Comparison of ENCODE assay signal across 15 cellular contexts in the genomic region with DNA sequence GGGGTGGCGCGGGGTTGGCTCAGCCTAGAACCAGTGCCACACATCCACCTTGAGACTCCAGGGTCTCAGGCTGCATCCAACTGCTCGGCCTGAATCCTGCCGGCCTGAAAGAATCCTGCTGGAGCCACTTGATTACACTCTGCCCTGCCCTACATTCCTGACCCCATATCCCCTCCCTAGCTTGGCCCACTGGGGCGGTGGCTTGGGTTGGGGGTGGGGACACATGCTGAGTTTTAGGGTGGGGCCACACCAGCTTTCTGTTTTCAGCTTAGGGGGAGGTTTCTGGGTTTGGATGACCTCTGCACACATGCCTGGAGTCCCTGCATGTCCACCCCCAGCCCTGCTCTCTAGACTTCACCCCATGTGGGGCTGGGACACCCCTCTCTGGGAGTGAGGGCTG. TPM values are rescaled to one million over a fixed set of nuclear protein-coding genes. Genes with fewer than 3 reads are reported as not detected.
DNase-seq lines count a peak whose midpoint lies in the region; ATAC-seq, FAIRE-seq and TF ChIP-seq lines count a peak whose summit lies in the region.
"Had no signal": no experiment of that assay in that cellular context is flagged by ENCODE, and none has a peak within 500 bp of the region (broad histone marks: within the 10 kb centered on the region; RNA-seq: fewer than 3 reads in every experiment).

No MANE protein-coding gene starts in this region.

- H3K27ac ChIP-seq in Karpas-422 (ENCODE audit: low read length), result no peak overlapping the region
- H3K27ac ChIP-seq in K562 (ENCODE audit: extremely low read depth, low read depth, low read length), result no peak overlapping the region
- peak overlapping the region; percentile 49 to 70 (median 59) for H3K27ac ChIP-seq in transverse colon

- TF ChIP-seq EP300 in K562 (IDR thresholded peaks at IDR 0.05; ENCODE audit: low read length) (no peak), transverse colon (IDR thresholded peaks at IDR 0.05; ENCODE audit: low read depth) (no peak)

- no peak overlapping the region for H3K9ac ChIP-seq in Karpas-422 (ENCODE audit: low read length)
- peak overlapping the region in 1 of 2 experiments; percentile 77; a peak in 3 of 4 replicates for H3K9ac ChIP-seq in K562 (ENCODE audit: insufficient read depth in 1 of 2, low read depth in 2 of 2, low read length in 2 of 2)

- no peaks in the 10 kb centered on the region for H3K9me3 Mint-ChIP-seq in memory B cell
- H3K9me3 Mint-ChIP-seq: HFFc6, nephron had no signal

- H3K4me3 ChIP-seq in Karpas-422 (ENCODE audit: low read length) (no peak overlapping the region), K562 (no peak overlapping the region), transverse colon (no peak overlapping the region)
- H3K4me3 ChIP-seq: esophagus squamous epithelium had no signal

- H3K4me3 Mint-ChIP-seq in memory B cell, result peak overlapping the region; percentile 64
- H3K4me3 Mint-ChIP-seq: CD14-positive monocyte, HFFc6, nephron had no signal

- POLR2A ChIA-PET in K562 (lab: Yijun Ruan, JAX), result interaction anchor here (1.0 kb wide), 1 partner anchor 19 kb away, joined by 5 read pairs; no protein-coding TSS in a partner anchor

- no peak for TF ChIP-seq POLR2A in K562 (conservative IDR thresholded peaks at IDR 0.05)
- TF ChIP-seq POLR2A in transverse colon (IDR thresholded peaks at IDR 0.05), result no peak

- H3K27me3 ChIP-seq in Karpas-422 (ENCODE audit: low read length) (no peaks in the 10 kb centered on the region), K562 (ENCODE audit: control insufficient read depth in 2 of 2, insufficient read depth in 2 of 2, low read length in 2 of 2) (no peaks in the 10 kb centered on the region), transverse colon (no peaks in the 10 kb centered on the region)
- H3K27me3 ChIP-seq: esophagus squamous epithelium had no signal

- peaks cover 21% of the 10 kb centered on the region for H3K36me3 Mint-ChIP-seq in memory B cell

- no TSS peak for BruUV-seq in K562 (replicated peaks; lab: Mats Ljungman, UMichigan)

- 62% methylated on average over 5 of the region's 5 CpGs for WGBS in K562 (ENCODE audit: insufficient coverage, low coverage, missing lambda C conversion rate)
- WGBS in transverse colon (ENCODE audit: low coverage in 1 of 2), 2 donors, result 60% methylated on average over 5 of the region's 5 CpGs; no CpG with 5 or more reads in 1 of the 2 donors

- H4K20me1 ChIP-seq in Karpas-422 (ENCODE audit: insufficient read depth, low read depth, low read length), result peaks cover 36% of the 10 kb centered on the region
- H4K20me1 ChIP-seq in K562 (replicated peaks; ENCODE audit: control insufficient read depth, insufficient read depth, low read length), result peaks cover 10% of the 10 kb centered on the region

- H3K36me3 ChIP-seq in Karpas-422 (ENCODE audit: insufficient read depth, low read length) (no peaks in the 10 kb centered on the region), K562 (ENCODE audit: control insufficient read depth, insufficient read depth, low read length) (peaks cover 45% of the 10 kb centered on the region; the same call in 2 of the 3 replicates), transverse colon (no peaks in the 10 kb centered on the region)

- in situ Hi-C loops in K562 (cut with MboI), result no loop called here
- in situ Hi-C loops in transverse colon (cut with MboI; ENCODE audit: low pct_ligation_motif_present in 1 of 4, low pct_unique_long_range_greater_than_20kb in 1 of 4, low sequenced_read_pairs in 3 of 4), result no loop called here

- TF ChIP-seq CTCF in K562 (IDR thresholded peaks at IDR 0.05 in 2 of 3, conservative IDR thresholded peaks at IDR 0.05 in 1 of 3; ENCODE audit: insufficient read depth in 2 of 3, low read depth in 1 of 3, low read length in 3 of 3) (no peak), transverse colon (IDR thresholded peaks at IDR 0.05) (no peak)

- peak overlapping the region; percentile 36 for H3K4me2 ChIP-seq in Karpas-422 (ENCODE audit: low read depth, low read length, poor library complexity, severe bottlenecking)
- no peak overlapping the region for H3K4me2 ChIP-seq in K562 (ENCODE audit: insufficient read depth, low read length)

- peak overlapping the region; percentile 60 for H3K27ac Mint-ChIP-seq in memory B cell
- H3K27ac Mint-ChIP-seq: CD14-positive monocyte, HFFc6 had no signal

- CTCF ChIA-PET in K562 (lab: Yijun Ruan, JAX; ENCODE audit: low intra/inter-chr PET ratio), result no interaction called here

- TF ChIP-seq RAD21 in K562 (CRISPR knock-in tag; conservative IDR thresholded peaks at IDR 0.05 in 1 of 2, IDR thresholded peaks at IDR 0.05 in 1 of 2), result no peak

- no peaks in the 10 kb centered on the region for H3K79me2 ChIP-seq in Karpas-422 (ENCODE audit: low read length)
- H3K79me2 ChIP-seq in K562 (ENCODE audit: control insufficient read depth, insufficient read depth, low read length), result peaks cover 31% of the 10 kb centered on the region; the same call in 2 of the 3 replicates

- peaks cover 40% of the 10 kb centered on the region for H3K4me1 ChIP-seq in Karpas-422 (ENCODE audit: low read length)
- H3K4me1 ChIP-seq in K562 (replicated peaks in 1 of 2; ENCODE audit: control insufficient read depth in 2 of 2, insufficient read depth in 2 of 2, low read length in 2 of 2), result peaks cover 7 to 17% of the 10 kb centered on the region in 2 experiments; a peak in 4 of 5 replicates
- H3K4me1 ChIP-seq in transverse colon, result peaks cover 24 to 74% (median 56%) of the 10 kb centered on the region in 4 donors

- H3K9me2 ChIP-seq in Karpas-422 (replicated peaks; ENCODE audit: insufficient read depth, low read length), result no peaks in the 10 kb centered on the region

- no peak overlapping the region for H2AFZ ChIP-seq in Karpas-422 (ENCODE audit: low read length)
- no peak overlapping the region for H2AFZ ChIP-seq in K562 (ENCODE audit: low read depth, low read length)

- DNase-seq in Karpas-422, result no peak
- DNase-seq in K562 (ENCODE audit: extremely low read depth in 1 of 4, low spot score in 3 of 4), result peak in 2 of 4 experiments; percentile 44 to 50
- DNase-seq in memory B cell (ENCODE audit: low spot score in 2 of 2), result no peak
- DNase-seq in transverse colon, result peak; percentile 65
- DNase-seq in HPDE6-E6E7 (ENCODE audit: extremely low spot score), result no peak
- DNase-seq in GDM1 (lab: John Stamatoyannopoulos, UW), result no peak
- no peak for DNase-seq in activated CD4-positive, alpha-beta T cell treated with anti-CD3 and anti-CD28 coated beads for 48 hours
- DNase-seq: activated effector memory CD4-positive, alpha-beta T cell treated with Interleukin-2 at 50 U/mL for 16 hours; esophagus squamous epithelium; HFFc6; OCI-M1; stimulated activated naive CD8-positive, alpha-beta T cell treated with anti-CD3 and anti-CD28 coated beads, Interleukin-15, Interleukin-2, amounts not matched to agents 100 U/mL and 50 U/mL, for 24 hours had no signal

- peaks cover 53% of the 10 kb centered on the region for H3K4me1 Mint-ChIP-seq in memory B cell

- H3K9me1 ChIP-seq in K562 (ENCODE audit: control insufficient read depth, insufficient read depth, low read length), result peaks cover 14% of the 10 kb centered on the region

- H3K9me3 ChIP-seq in Karpas-422 (ENCODE audit: low read length) (no peaks in the 10 kb centered on the region), K562 (replicated peaks; ENCODE audit: control insufficient read depth, insufficient read depth, low read depth, low read length) (no peaks in the 10 kb centered on the region), transverse colon (no peaks in the 10 kb centered on the region)
- H3K9me3 ChIP-seq: esophagus squamous epithelium had no signal

- no peak for FAIRE-seq in K562 (lab: Jason Lieb, UNC)
- FAIRE-seq: GM12892 had no signal

- intact Hi-C loops in K562 (cut with micrococcal nuclease) (no loop called here), transverse colon (cut with DNase I; ENCODE audit: low total_unique reads) (no loop called here)

- no peaks in the 10 kb centered on the region for H3K27me3 Mint-ChIP-seq in memory B cell

- ATAC-seq in K562 (peak; percentile 19), memory B cell (ENCODE audit: low read depth) (no peak)
- ATAC-seq: stimulated activated naive CD8-positive, alpha-beta T cell treated with anti-CD3 and anti-CD28 coated beads, Interleukin-15, Interleukin-2, amounts not matched to agents 100 U/mL and 50 U/mL, for 24 hours had no signal

RNA-seq across cellular contexts. Expression of gene ITPR3, which starts 6.8 kb away (rescaled TPM):
- total RNA-seq in Karpas-422 (2014; rRNA removed; shearing (Covaris generic); ENCODE audit: low replicate concordance), result 3.9 and 6.1 TPM in 2 replicates
- total RNA-seq in K562 (2011; cell fraction: chromatin; rRNA removed; ENCODE audit: low replicate concordance), result 128 and 310 TPM in 2 replicates
- total RNA-seq in K562 (2011; cell fraction: nucleolus; rRNA removed), result 120 and 148 TPM in 2 replicates
- total RNA-seq in K562 (2011; cell fraction: nucleoplasm; rRNA removed), result 89.0 and 102 TPM in 2 replicates
- total RNA-seq in K562 (2014; rRNA removed), result 13.2 and 17.2 TPM in 2 replicates
- 4.9 and 7.0 TPM in 2 replicates for total RNA-seq in K562 (2014; rRNA removed; fragmentation: Illumina TruSeq; extraction: Trizol)
- total RNA-seq in K562 (2015; rRNA removed; fragmentation: Illumina TruSeq; extraction: Trizol), result 7.0 and 7.7 TPM in 2 replicates
- total RNA-seq in K562 (2021), result 31.2 and 35.7 TPM in 2 replicates
- polyA plus RNA-seq in K562 (2011; rRNA removed), result 14.7 and 22.4 TPM in 2 replicates
- polyA plus RNA-seq in K562 (2011; cell fraction: cytosol; rRNA removed), result 15.6 and 18.8 TPM in 2 replicates
- 187 and 251 TPM in 2 replicates for polyA plus RNA-seq in K562 (2011; cell fraction: nucleus; rRNA removed)
- 14.4 and 17.4 TPM in 2 replicates for polyA plus RNA-seq in K562 (2012)
- 20.5 and 22.0 TPM in 2 replicates for polyA plus RNA-seq in K562 (2014; fragmentation: Illumina TruSeq; extraction: Trizol)
- polyA plus RNA-seq in K562 (2014; fragmentation: Nextera tagmentation; extraction: Ambion mirVana), result under 1 TPM; 0.39 to 0.73 TPM
- polyA plus RNA-seq in K562 (2014; rRNA removed), result 20.9 and 23.7 TPM in 2 replicates
- 18.8 and 19.6 TPM in 2 replicates for polyA minus RNA-seq in K562 (2011; rRNA and poly(A)+ RNA removed)
- polyA minus RNA-seq in K562 (2011; cell fraction: cytosol; rRNA and poly(A)+ RNA removed), result 19.1 and 27.6 TPM in 2 replicates
- 48.7 and 51.2 TPM in 2 replicates for polyA minus RNA-seq in K562 (2011; cell fraction: nucleus; rRNA and poly(A)+ RNA removed)
- 100 to 1,000 TPM; 105 to 262 (median 124) TPM for total RNA-seq in transverse colon
- polyA plus RNA-seq: CD14-positive monocyte had no signal

RNA-seq across cellular contexts. Expression of gene BAK1, which starts 47.8 kb away (rescaled TPM):
- 9.9 and 18.7 TPM in 2 replicates for total RNA-seq in Karpas-422 (2014; rRNA removed; shearing (Covaris generic); ENCODE audit: low replicate concordance)
- total RNA-seq in K562 (2011; cell fraction: chromatin; rRNA removed; ENCODE audit: low replicate concordance), result 5.4 and 22.3 TPM in 2 replicates
- total RNA-seq in K562 (2011; cell fraction: nucleolus; rRNA removed), result 18.4 and 20.8 TPM in 2 replicates
- 18.6 and 21.4 TPM in 2 replicates for total RNA-seq in K562 (2011; cell fraction: nucleoplasm; rRNA removed)
- 11.5 and 14.8 TPM in 2 replicates for total RNA-seq in K562 (2014; rRNA removed)
- 14.4 and 16.5 TPM in 2 replicates for total RNA-seq in K562 (2014; rRNA removed; fragmentation: Illumina TruSeq; extraction: Trizol)
- total RNA-seq in K562 (2015; rRNA removed; fragmentation: Illumina TruSeq; extraction: Trizol), result 24.6 and 26.0 TPM in 2 replicates
- total RNA-seq in K562 (2021), result 28.2 and 30.7 TPM in 2 replicates
- 18.9 and 22.7 TPM in 2 replicates for polyA plus RNA-seq in K562 (2011; rRNA removed)
- 27.6 and 36.1 TPM in 2 replicates for polyA plus RNA-seq in K562 (2011; cell fraction: cytosol; rRNA removed)
- polyA plus RNA-seq in K562 (2011; cell fraction: nucleus; rRNA removed), result 19.6 and 25.1 TPM in 2 replicates
- 23.7 and 26.4 TPM in 2 replicates for polyA plus RNA-seq in K562 (2012)
- polyA plus RNA-seq in K562 (2014; fragmentation: Illumina TruSeq; extraction: Trizol), result 23.7 and 28.2 TPM in 2 replicates
- 1 to 10 TPM; 5.4 to 9.7 TPM for polyA plus RNA-seq in K562 (2014; fragmentation: Nextera tagmentation; extraction: Ambion mirVana)
- polyA plus RNA-seq in K562 (2014; rRNA removed), result 24.1 and 26.2 TPM in 2 replicates
- 12.4 and 16.0 TPM in 2 replicates for polyA minus RNA-seq in K562 (2011; rRNA and poly(A)+ RNA removed)
- polyA minus RNA-seq in K562 (2011; cell fraction: cytosol; rRNA and poly(A)+ RNA removed), result 16.0 and 18.0 TPM in 2 replicates
- polyA minus RNA-seq in K562 (2011; cell fraction: nucleus; rRNA and poly(A)+ RNA removed), result 5.7 and 7.8 TPM in 2 replicates
- total RNA-seq in transverse colon, result 100 to 1,000 TPM in 1 of 4 donors, 10 to 100 TPM in 3; 52.2 to 134 (median 59.5) TPM

Comparison
In these comparisons a context has a peak if more than half of its experiments do, and no peak if none do; other contexts are left out.
1. H3K27ac ChIP-seq: peak in transverse colon (4 of 4); none in Karpas-422 (single experiment) and K562 (single experiment).